Comparison of ENCODE assay signal across 8 cellular contexts in the genomic region with DNA sequence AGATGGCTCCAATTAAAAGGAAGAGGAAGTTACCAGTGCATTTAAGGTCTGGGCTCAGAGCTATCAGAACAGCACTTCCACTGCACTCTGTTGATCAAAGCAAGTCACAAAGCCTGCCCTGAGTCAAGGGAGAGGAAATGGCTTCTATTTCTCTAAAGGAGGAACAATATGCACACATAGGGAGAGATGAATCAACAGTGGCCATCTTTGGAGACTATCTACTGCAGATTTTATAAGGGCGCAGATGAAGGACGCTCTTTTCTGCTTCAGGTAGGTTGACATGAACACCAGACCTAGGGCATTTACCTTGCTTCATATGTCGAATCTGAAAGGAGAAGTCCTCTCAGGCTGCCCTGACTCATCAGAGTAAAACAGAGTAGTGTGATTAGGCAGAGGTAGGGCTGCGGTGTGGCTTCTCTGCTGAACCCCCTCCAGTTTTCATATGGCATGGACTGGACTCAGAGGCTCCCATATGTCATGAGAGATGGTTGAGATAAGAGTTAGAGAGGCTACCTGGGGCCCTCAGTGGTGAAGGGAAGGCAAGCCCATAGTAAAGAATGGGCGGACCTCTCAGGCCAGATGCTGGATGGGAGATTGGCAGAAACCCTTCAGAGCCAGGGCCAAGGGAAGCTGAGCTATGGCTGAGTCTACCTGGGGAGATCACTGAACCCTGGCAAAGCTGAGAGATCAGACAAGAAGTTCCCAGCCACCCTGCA.
DNase-seq lines count a peak whose midpoint lies in the region; ATAC-seq and TF ChIP-seq lines count a peak whose summit lies in the region.

No MANE protein-coding gene starts in this region.

- peak; percentile 21 for DNase-seq in dermis blood vessel endothelial cell
- no peak for DNase-seq in nucleus accumbens (lab: John Stamatoyannopoulos, UW)
- no peak for DNase-seq in SHP77 (lab: John Stamatoyannopoulos, UW)
- DNase-seq in mesenteric fat pad (ENCODE audit: low spot score) = no peak
- DNase-seq in globus pallidus (ENCODE audit: low spot score) = no peak

- peak; percentile 62 for TF ChIP-seq POLR2A in Raji (IDR thresholded peaks at IDR 0.05; ENCODE audit: insufficient read depth, low read depth, low read length)

- ATAC-seq in GM18861 (IDR thresholded peaks at IDR 0.05; ENCODE audit: unreplicated experiment) = peak; percentile 67
- peak; percentile 90 for ATAC-seq in HG02870 (IDR thresholded peaks at IDR 0.05; ENCODE audit: unreplicated experiment)
